ENCODE assay signal across 16 cellular contexts in the genomic region with DNA sequence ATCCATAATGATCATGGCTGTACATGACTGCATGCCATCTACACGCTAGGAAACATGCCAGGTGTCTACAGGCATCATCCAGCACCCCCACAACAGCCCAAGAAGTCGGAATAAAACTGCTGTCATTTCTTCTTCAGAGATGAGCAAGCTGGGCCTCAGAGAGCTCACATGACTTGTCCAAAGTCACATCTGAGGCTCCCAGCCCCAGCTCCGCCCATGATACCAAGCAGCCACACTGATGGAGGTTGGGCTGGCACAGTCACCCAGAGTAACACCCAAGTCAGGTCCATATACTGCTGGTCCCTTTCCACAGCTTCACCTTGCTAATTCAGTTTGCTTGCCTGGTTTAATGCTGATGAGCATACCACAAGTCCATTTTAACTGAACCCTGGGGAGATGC.
DNase-seq lines count a peak whose midpoint lies in the region; ATAC-seq, FAIRE-seq and TF ChIP-seq lines count a peak whose summit lies in the region.
"Had no signal": no experiment of that assay in that cellular context is flagged by ENCODE, and none has a peak within 500 bp of the region (broad histone marks: within the 10 kb centered on the region; RNA-seq: fewer than 3 reads in every experiment).

No MANE protein-coding gene starts in this region.

- H3K4me1 ChIP-seq in BLaER1 treated with 17β-estradiol and CSF1 and Interleukin-3, amounts not matched to agents 10 nM and 100 nM: peaks cover 0 to 79% (median 52%) of the 10 kb centered on the region in 10 experiments; a peak in 15 of 20 replicates
- H3K4me1 ChIP-seq in kidney (ENCODE audit: control insufficient read depth in 1 of 2, insufficient read depth in 1 of 2, low read depth in 1 of 2, low read length in 2 of 2) (no peaks in the 10 kb centered on the region), upper lobe of right lung (no peaks in the 10 kb centered on the region)

- H3K4me1 Mint-ChIP-seq in activated CD4-positive, alpha-beta memory T cell treated with anti-CD3 and anti-CD28 coated beads for 36 hours (ENCODE audit: low read depth): no peaks in the 10 kb centered on the region
- H3K4me1 Mint-ChIP-seq in activated CD4-positive, alpha-beta memory T cell treated with anti-CD3 and anti-CD28 coated beads, Interleukin-2, amount 10 ng/mL, durations not matched to agents 7 days and 5 days: no peaks in the 10 kb centered on the region

- TF ChIP-seq CTCF in kidney (IDR thresholded peaks at IDR 0.05; ENCODE audit: borderline replicate concordance, extremely low read depth, insufficient read depth) (no peak), upper lobe of right lung (IDR thresholded peaks at IDR 0.05) (no peak)

- no peak overlapping the region for H3K27ac ChIP-seq in BLaER1 treated with 17β-estradiol and CSF1 and Interleukin-3, amounts not matched to agents 10 nM and 100 nM
- no peak overlapping the region for H3K27ac ChIP-seq in kidney (ENCODE audit: low read depth in 2 of 2, low read length in 2 of 2)
- H3K27ac ChIP-seq in upper lobe of right lung: no peak overlapping the region

- ATAC-seq in upper lobe of right lung (no peak), left colon (no peak)
- ATAC-seq: GM12878, GM23338 had no signal

- no peaks in the 10 kb centered on the region for H3K9me3 ChIP-seq in BLaER1 treated with 17β-estradiol and CSF1 and Interleukin-3, amounts not matched to agents 10 nM and 100 nM (replicated peaks in 1 of 11)
- H3K9me3 ChIP-seq in kidney (ENCODE audit: control insufficient read depth in 1 of 2, low read length in 2 of 2) (no peaks in the 10 kb centered on the region), upper lobe of right lung (no peaks in the 10 kb centered on the region)

- CTCF ChIA-PET in activated CD4-positive, alpha-beta memory T cell treated with anti-CD3 and anti-CD28 coated beads for 36 hours (lab: Charles Lee): interaction anchor here (1.0 kb wide), 1 partner anchor 11 kb away, joined by 3 read pairs; no protein-coding TSS in a partner anchor
- CTCF ChIA-PET in activated CD4-positive, alpha-beta memory T cell treated with anti-CD3 and anti-CD28 coated beads, Interleukin-2, amount 10 ng/mL, durations not matched to agents 7 days and 5 days (lab: Charles Lee): interaction anchor here (1.3 kb wide), 1 partner anchor 104 kb away, joined by 3 read pairs; no protein-coding TSS in a partner anchor

- peak overlapping the region in 8 of 11 experiments; percentile 12 to 67 (median 49); a peak in 12 of 22 replicates for H3K4me2 ChIP-seq in BLaER1 treated with 17β-estradiol and CSF1 and Interleukin-3, amounts not matched to agents 10 nM and 100 nM
- H3K4me2 ChIP-seq: GM23338 had no signal

- peaks cover 16% of the 10 kb centered on the region for H3K27me3 Mint-ChIP-seq in activated CD4-positive, alpha-beta memory T cell treated with anti-CD3 and anti-CD28 coated beads for 36 hours
- peaks cover 10% of the 10 kb centered on the region for H3K27me3 Mint-ChIP-seq in activated CD4-positive, alpha-beta memory T cell treated with anti-CD3 and anti-CD28 coated beads, Interleukin-2, amount 10 ng/mL, durations not matched to agents 7 days and 5 days

- no peak for FAIRE-seq in kidney (lab: Jason Lieb, UNC)
- FAIRE-seq: GM12878, GM18507 had no signal

- H3K4me3 Mint-ChIP-seq in activated CD4-positive, alpha-beta memory T cell treated with anti-CD3 and anti-CD28 coated beads for 36 hours: no peak overlapping the region
- no peak overlapping the region for H3K4me3 Mint-ChIP-seq in activated CD4-positive, alpha-beta memory T cell treated with anti-CD3 and anti-CD28 coated beads, Interleukin-2, amount 10 ng/mL, durations not matched to agents 7 days and 5 days
- H3K4me3 Mint-ChIP-seq: CD4-positive, alpha-beta memory T cell; GM23338; H9 had no signal

- H3K36me3 ChIP-seq in BLaER1 treated with 17β-estradiol and CSF1 and Interleukin-3, amounts not matched to agents 10 nM and 100 nM: no peaks in the 10 kb centered on the region
- H3K36me3 ChIP-seq in kidney (ENCODE audit: control insufficient read depth in 1 of 2, insufficient read depth in 2 of 2, low read length in 2 of 2) (peaks cover 0 to 6% of the 10 kb centered on the region in 2 donors), upper lobe of right lung (no peaks in the 10 kb centered on the region)

- H3K4me3 ChIP-seq in BLaER1 treated with 17β-estradiol and CSF1 and Interleukin-3, amounts not matched to agents 10 nM and 100 nM: no peak overlapping the region
- H3K4me3 ChIP-seq in kidney (ENCODE audit: low read length in 2 of 2) (no peak overlapping the region), upper lobe of right lung (no peak overlapping the region)
- H3K4me3 ChIP-seq: GM12878, GM23338 had no signal

- H3K36me3 Mint-ChIP-seq in activated CD4-positive, alpha-beta memory T cell treated with anti-CD3 and anti-CD28 coated beads for 36 hours: no peaks in the 10 kb centered on the region
- no peaks in the 10 kb centered on the region for H3K36me3 Mint-ChIP-seq in activated CD4-positive, alpha-beta memory T cell treated with anti-CD3 and anti-CD28 coated beads, Interleukin-2, amount 10 ng/mL, durations not matched to agents 7 days and 5 days (ENCODE audit: low read depth)
- H3K36me3 Mint-ChIP-seq: CD4-positive, alpha-beta memory T cell had no signal

- no peak overlapping the region for H3K9ac ChIP-seq in BLaER1 treated with 17β-estradiol and CSF1 and Interleukin-3, amounts not matched to agents 10 nM and 100 nM
- no peak overlapping the region for H3K9ac ChIP-seq in kidney (ENCODE audit: low read length in 2 of 2)

- no peaks in the 10 kb centered on the region for H3K9me3 Mint-ChIP-seq in activated CD4-positive, alpha-beta memory T cell treated with anti-CD3 and anti-CD28 coated beads for 36 hours
- no peaks in the 10 kb centered on the region for H3K9me3 Mint-ChIP-seq in activated CD4-positive, alpha-beta memory T cell treated with anti-CD3 and anti-CD28 coated beads, Interleukin-2, amount 10 ng/mL, durations not matched to agents 7 days and 5 days
- H3K9me3 Mint-ChIP-seq: GM23338, H9 had no signal

- DNase-seq in activated CD4-positive, alpha-beta memory T cell treated with anti-CD3 and anti-CD28 coated beads for 36 hours: peak; percentile 22
- DNase-seq in activated CD4-positive, alpha-beta memory T cell treated with anti-CD3 and anti-CD28 coated beads, Interleukin-2, amount 10 ng/mL, durations not matched to agents 7 days and 5 days: no peak
- DNase-seq in kidney (peak; percentile 22), upper lobe of right lung (peak; percentile 34), left colon (no peak)
- no peak for DNase-seq in activated CD8-positive, alpha-beta memory T cell treated with anti-CD3 and anti-CD28 coated beads for 24 hours
- DNase-seq: 8988T; AML-193; C1 segment of cervical spinal cord; CD4-positive, alpha-beta memory T cell; DMS79; H9 had no signal

- H3K27me3 ChIP-seq in BLaER1 treated with 17β-estradiol and CSF1 and Interleukin-3, amounts not matched to agents 10 nM and 100 nM: peaks cover 0 to 15% (median 0%) of the 10 kb centered on the region in 11 experiments; a peak in 6 of 22 replicates
- no peaks in the 10 kb centered on the region for H3K27me3 ChIP-seq in upper lobe of right lung

- no peaks in the 10 kb centered on the region; a peak in 1 of 22 replicates for H4K20me1 ChIP-seq in BLaER1 treated with 17β-estradiol and CSF1 and Interleukin-3, amounts not matched to agents 10 nM and 100 nM

- POLR2A ChIA-PET in activated CD4-positive, alpha-beta memory T cell treated with anti-CD3 and anti-CD28 coated beads for 36 hours (lab: Charles Lee): no interaction called here
- POLR2A ChIA-PET in activated CD4-positive, alpha-beta memory T cell treated with anti-CD3 and anti-CD28 coated beads, Interleukin-2, amount 10 ng/mL, durations not matched to agents 7 days and 5 days (lab: Charles Lee): no interaction called here

- no peak overlapping the region for H3K27ac Mint-ChIP-seq in activated CD4-positive, alpha-beta memory T cell treated with anti-CD3 and anti-CD28 coated beads for 36 hours
- H3K27ac Mint-ChIP-seq in activated CD4-positive, alpha-beta memory T cell treated with anti-CD3 and anti-CD28 coated beads, Interleukin-2, amount 10 ng/mL, durations not matched to agents 7 days and 5 days: no peak overlapping the region
- H3K27ac Mint-ChIP-seq: CD4-positive, alpha-beta memory T cell; GM23338; H9 had no signal

- intact Hi-C loops in activated CD4-positive, alpha-beta memory T cell treated with anti-CD3 and anti-CD28 coated beads for 36 hours (cut with micrococcal nuclease): no loop called here
- intact Hi-C loops in kidney (cut with DNase I) (no loop called here), upper lobe of right lung (cut with DNase I) (no loop called here), left colon (cut with DNase I, micrococcal nuclease) (no loop called here)

Comparison
In these comparisons a context has a peak if more than half of its experiments do, and no peak if none do; other contexts are left out.
1. DNase-seq: peak in activated CD4-positive, alpha-beta memory T cell treated with anti-CD3 and anti-CD28 coated beads for 36 hours (single experiment), kidney (single experiment) and upper lobe of right lung (single experiment); none in activated CD4-positive, alpha-beta memory T cell treated with anti-CD3 and anti-CD28 coated beads, Interleukin-2, amount 10 ng/mL, durations not matched to agents 7 days and 5 days (single experiment), left colon (0 of 2) and activated CD8-positive, alpha-beta memory T cell treated with anti-CD3 and anti-CD28 coated beads for 24 hours (single experiment).